In the genomic region with DNA sequence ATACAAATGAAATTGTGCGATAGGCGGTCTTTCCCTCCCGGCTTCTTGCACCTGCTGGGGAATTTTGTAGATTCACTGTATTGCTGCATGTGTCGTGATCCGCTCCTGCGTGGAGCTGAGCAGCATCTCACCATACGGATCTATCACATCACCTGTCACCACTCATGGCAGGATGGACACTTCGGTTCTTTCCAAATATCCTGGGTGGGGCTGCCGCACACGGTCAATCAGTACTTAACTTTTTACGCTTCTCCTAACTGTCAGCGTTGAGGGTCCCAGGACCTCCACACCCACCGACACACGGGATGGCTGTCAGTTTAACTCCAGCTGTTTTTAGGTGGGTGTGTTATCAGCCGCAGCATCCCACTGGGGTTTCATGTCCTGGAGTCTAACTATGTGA, we compare ENCODE assay signal across 15 cellular contexts. TPM values are rescaled to one million over a fixed set of nuclear protein-coding genes. Genes with fewer than 3 reads are reported as not detected.
DNase-seq lines count a peak whose midpoint lies in the region; ATAC-seq and TF ChIP-seq lines count a peak whose summit lies in the region.
"Had no signal": no experiment of that assay in that cellular context is flagged by ENCODE, and none has a peak within 500 bp of the region (broad histone marks: within the 10 kb centered on the region; RNA-seq: fewer than 3 reads in every experiment).

No MANE protein-coding gene starts in this region.

- H3K4me3 Mint-ChIP-seq in brain: no peak overlapping the region
- H3K4me3 Mint-ChIP-seq: CD8-positive, alpha-beta memory T cell; H9 had no signal

- peaks cover 45 to 83% of the 10 kb centered on the region in 2 experiments for H3K79me1 ChIP-seq in IMR-90 (ENCODE audit: low read depth in 1 of 2, low read length in 2 of 2)

- H4K20me1 ChIP-seq in IMR-90 (ENCODE audit: insufficient read depth, low read length): peaks cover 80% of the 10 kb centered on the region

- no peak overlapping the region for H4K8ac ChIP-seq in IMR-90 (ENCODE audit: low read depth in 2 of 2, low read length in 2 of 2)

- no peak overlapping the region for H3K4me3 ChIP-seq in IMR-90 (ENCODE audit: insufficient read depth, low read depth, low read length)
- no peak overlapping the region for H3K4me3 ChIP-seq in lower lobe of right lung
- no peak overlapping the region for H3K4me3 ChIP-seq in sigmoid colon

- peaks cover 80% of the 10 kb centered on the region for H3K4me1 Mint-ChIP-seq in brain

- 100% methylated on average over 4 of the region's 15 CpGs; no CpG with 5 or more reads in 1 of the 2 experiments for WGBS in IMR-90 (ENCODE audit: extremely low coverage in 2 of 2, insufficient read length in 1 of 2), 2 experiments
- WGBS in sigmoid colon, 2 donors: 96 to 97% methylated on average over 15 of the region's 15 CpGs

- no peak overlapping the region for H3K4me2 ChIP-seq in IMR-90 (ENCODE audit: low read depth, low read length)

- no peak overlapping the region for H2BK20ac ChIP-seq in IMR-90 (ENCODE audit: low read depth, low read length)

- H3K9me3 ChIP-seq in IMR-90 (ENCODE audit: control insufficient read depth, insufficient read depth, low read length) (no peaks in the 10 kb centered on the region), lower lobe of right lung (no peaks in the 10 kb centered on the region), sigmoid colon (no peaks in the 10 kb centered on the region)
- H3K9me3 ChIP-seq: BE2C, Caco-2 had no signal

- no peak overlapping the region for H4K5ac ChIP-seq in IMR-90 (ENCODE audit: low read depth, low read length)

- peaks cover 20% of the 10 kb centered on the region for H3K9me1 ChIP-seq in IMR-90 (ENCODE audit: insufficient read depth, low read length)

- dilution Hi-C loops in IMR-90 (cut with HindIII; ENCODE audit: low sequenced_read_pairs, unreplicated experiment): no loop called here

- peaks cover 0 to 3% (median 0%) of the 10 kb centered on the region in 5 experiments for H3K9me3 Mint-ChIP-seq in brain
- H3K9me3 Mint-ChIP-seq: CD8-positive, alpha-beta memory T cell; H9 had no signal

- H2BK120ac ChIP-seq in IMR-90 (ENCODE audit: low read depth, low read length): no peak overlapping the region

- no peak overlapping the region for H3K56ac ChIP-seq in IMR-90 (ENCODE audit: extremely low read depth, insufficient read depth, low read length)

- no peak overlapping the region for H3K27ac ChIP-seq in IMR-90 (ENCODE audit: insufficient read depth, low read length)
- no peak overlapping the region for H3K27ac ChIP-seq in lower lobe of right lung
- no peak overlapping the region for H3K27ac ChIP-seq in sigmoid colon

- no peak for TF ChIP-seq RAD21 in IMR-90 (IDR thresholded peaks at IDR 0.05; ENCODE audit: low read length)

- H3K4me1 ChIP-seq in IMR-90 (ENCODE audit: control insufficient read depth, insufficient read depth, low read length) (peaks cover 10% of the 10 kb centered on the region; the same call in 1 of the 2 replicates), lower lobe of right lung (no peaks in the 10 kb centered on the region), sigmoid colon (peaks cover 0 to 10% (median 7%) of the 10 kb centered on the region in 4 donors)
- H3K4me1 ChIP-seq: BE2C had no signal

- peak overlapping the region in 3 of 5 experiments; percentile 46 to 85 (median 56) for H3K27ac Mint-ChIP-seq in brain

- no peak overlapping the region for H2BK5ac ChIP-seq in IMR-90 (ENCODE audit: low read depth, low read length, poor library complexity, severe bottlenecking)

- TF ChIP-seq CTCF in IMR-90 (conservative IDR thresholded peaks at IDR 0.05; ENCODE audit: low read depth, low read length) (no peak), brain (conservative IDR thresholded peaks at IDR 0.05) (no peak), lower lobe of right lung (IDR thresholded peaks at IDR 0.05) (no peak), sigmoid colon (IDR thresholded peaks at IDR 0.05) (no peak)

- in situ Hi-C loops in IMR-90 (cut with MboI; ENCODE audit: low sequenced_read_pairs): no loop called here

- no peak overlapping the region for H3K9ac ChIP-seq in IMR-90 (ENCODE audit: low read depth, low read length)

- no peak overlapping the region for H3K23ac ChIP-seq in IMR-90 (ENCODE audit: low read depth, low read length)

- CTCF ChIA-PET in IMR-90 (lab: Yijun Ruan, JAX): no interaction called here

- H2AK5ac ChIP-seq in IMR-90 (ENCODE audit: low read depth, low read length): no peak overlapping the region

- DNase-seq in IMR-90 (no peak), lower lobe of right lung (peak; percentile 14), sigmoid colon (peak; percentile 15), SHP77 treated with DMSO at 0.1 percent for 48 hours (lab: John Stamatoyannopoulos, UW) (no peak), UCSD-AML1 (lab: John Stamatoyannopoulos, UW; ENCODE audit: unreplicated experiment) (no peak), left cardiac atrium (no peak)
- DNase-seq: BE2C, Caco-2, DND-41, GDM1, GOT3, H9 had no signal

- no peaks in the 10 kb centered on the region for H3K27me3 Mint-ChIP-seq in brain
- H3K27me3 Mint-ChIP-seq: CD8-positive, alpha-beta memory T cell had no signal

- H2AFZ ChIP-seq in IMR-90 (replicated peaks; ENCODE audit: low read length, poor library complexity): no peak overlapping the region

- ATAC-seq in IMR-90 (ENCODE audit: low read depth) (no peak), lower lobe of right lung (no peak), HG03097 (IDR thresholded peaks at IDR 0.05; ENCODE audit: low FRiP score, unreplicated experiment) (no peak), left cardiac atrium (no peak)

- intact Hi-C loops in IMR-90 (cut with micrococcal nuclease) (no loop called here), lower lobe of right lung (cut with DNase I) (no loop called here), sigmoid colon (cut with DNase I) (no loop called here), left cardiac atrium (cut with DNase I) (no loop called here)

- no peak overlapping the region for H3K14ac ChIP-seq in IMR-90 (replicated peaks; ENCODE audit: low read depth, low read length)

- H2BK15ac ChIP-seq in IMR-90 (ENCODE audit: low read depth, low read length): no peak overlapping the region

- POLR2A ChIA-PET in IMR-90 (lab: Charles Lee; ENCODE audit: unreplicated experiment): no interaction called here

- TF ChIP-seq EP300 in sigmoid colon (IDR thresholded peaks at IDR 0.05): no peak

- H3K36me3 Mint-ChIP-seq in brain: peaks cover 11% of the 10 kb centered on the region

- BruUV-seq in IMR-90 (replicated peaks; lab: Mats Ljungman, UMichigan): TSS peak; percentile 35

- peak overlapping the region; percentile 3 for H2AK9ac ChIP-seq in IMR-90 (replicated peaks; ENCODE audit: low read depth, low read length, poor library complexity)

- TF ChIP-seq POLR2A in IMR-90 (IDR thresholded peaks at IDR 0.05; ENCODE audit: low read depth, low read length) (no peak), sigmoid colon (IDR thresholded peaks at IDR 0.05) (no peak)

- H3K27me3 ChIP-seq in IMR-90 (ENCODE audit: control insufficient read depth, insufficient read depth, low read length) (no peaks in the 10 kb centered on the region), lower lobe of right lung (ENCODE audit: low read depth) (no peaks in the 10 kb centered on the region), sigmoid colon (no peaks in the 10 kb centered on the region)
- H3K27me3 ChIP-seq: BE2C had no signal

- no peak overlapping the region for H4K91ac ChIP-seq in IMR-90 (ENCODE audit: insufficient read depth, low read depth, low read length)

- H3K4ac ChIP-seq in IMR-90 (ENCODE audit: low read depth, low read length): no peak overlapping the region

- H3K36me3 ChIP-seq in IMR-90 (ENCODE audit: control insufficient read depth, insufficient read depth, low read length): no peaks in the 10 kb centered on the region
- no peaks in the 10 kb centered on the region for H3K36me3 ChIP-seq in lower lobe of right lung
- no peaks in the 10 kb centered on the region for H3K36me3 ChIP-seq in sigmoid colon

- no peak overlapping the region for H3K18ac ChIP-seq in IMR-90 (ENCODE audit: low read depth, low read length)

TF ChIP-seq in IMR-90, 13 proteins besides CTCF, POLR2A, EP300 and RAD21:
- no peak for TF ChIP-seq MXI1 (IDR thresholded peaks at IDR 0.05; ENCODE audit: borderline replicate concordance, low read depth, low read length)
- no peak for TF ChIP-seq NFE2L2 (IDR thresholded peaks at IDR 0.05; ENCODE audit: low read depth, low read length)
TF ChIP-seq in IMR-90: peak in this region for 0.

RNA-seq across cellular contexts. Expression of gene TAF4, which starts 19.2 kb away (rescaled TPM):
- total RNA-seq in IMR-90 (2012; rRNA removed): 1.4 and 1.7 TPM in 2 replicates
- 4.9 and 5.1 TPM in 2 replicates for polyA plus RNA-seq in IMR-90 (2012; rRNA removed)
- 4.7 and 9.8 TPM in 2 replicates for polyA plus RNA-seq in IMR-90 (2012; cell fraction: cytosol; rRNA removed)
- 15.8 and 40.0 TPM in 2 replicates for polyA plus RNA-seq in IMR-90 (2012; cell fraction: nucleus; rRNA removed; ENCODE audit: low replicate concordance)
- 15.1 TPM for polyA plus RNA-seq in brain (ENCODE audit: insufficient read depth, low read depth, low replicate concordance)
- total RNA-seq in lower lobe of right lung: 17.6 TPM
- 10 to 100 TPM in 2 of 4 donors, 1 to 10 TPM in 2; 8.0 to 13.3 (median 10.9) TPM for total RNA-seq in sigmoid colon
- 10 to 100 TPM in 1 of 3 donors, 1 to 10 TPM in 2; 3.6 to 10.3 (median 6.5) TPM for polyA plus RNA-seq in sigmoid colon
- total RNA-seq in left cardiac atrium: 1 to 10 TPM; 8.8 to 9.3 TPM

Comparison
In these comparisons a context has a peak if more than half of its experiments do, and no peak if none do; other contexts are left out.
1. DNase-seq: peak in lower lobe of right lung (single experiment) and sigmoid colon (single experiment); none in IMR-90 (single experiment), SHP77 treated with DMSO at 0.1 percent for 48 hours (single experiment), UCSD-AML1 (single experiment) and left cardiac atrium (single experiment).